ENCODE assay signal across 33 cellular contexts in the genomic region with DNA sequence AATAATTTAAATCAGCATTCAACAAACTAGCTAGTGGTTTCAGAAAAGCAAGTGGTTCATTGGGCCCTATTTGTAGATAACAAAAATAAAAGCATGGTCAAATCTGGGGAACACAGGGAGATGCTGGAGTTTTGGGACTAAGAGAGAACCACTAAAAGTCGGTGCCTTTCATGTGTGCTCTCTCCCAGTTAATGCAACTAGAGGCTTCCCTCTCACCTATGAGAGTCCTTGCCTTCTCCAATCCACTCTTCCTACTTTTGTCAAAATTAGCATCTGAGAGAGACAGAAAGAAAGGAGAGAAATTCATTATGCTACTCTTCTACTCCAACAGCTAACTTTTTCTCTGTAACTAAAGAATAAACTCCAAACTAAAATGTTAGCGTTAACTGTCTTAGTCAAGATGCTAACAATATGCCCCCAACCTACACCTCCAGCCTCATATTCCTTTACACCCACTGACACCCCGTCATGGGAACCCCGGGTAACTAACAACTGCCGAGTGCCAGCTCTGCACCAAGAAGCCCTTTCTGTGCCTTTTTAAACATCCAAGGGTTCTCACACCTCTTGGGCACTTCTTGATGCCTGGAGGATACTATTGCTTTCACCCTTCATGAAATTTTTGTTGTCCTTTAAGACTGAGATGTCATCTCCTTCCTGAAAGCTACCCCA.
DNase-seq lines count a peak whose midpoint lies in the region; ATAC-seq, FAIRE-seq and TF ChIP-seq lines count a peak whose summit lies in the region.
"Had no signal": no experiment of that assay in that cellular context is flagged by ENCODE, and none has a peak within 500 bp of the region (broad histone marks: within the 10 kb centered on the region; RNA-seq: fewer than 3 reads in every experiment).

No MANE protein-coding gene starts in this region.

- no peaks in the 10 kb centered on the region for H4K20me1 ChIP-seq in keratinocyte (ENCODE audit: control insufficient read depth, extremely low read depth, insufficient read depth, low read length)

- H3K9me3 Mint-ChIP-seq in activated naive CD8-positive, alpha-beta T cell (ENCODE audit: low read depth), result no peaks in the 10 kb centered on the region
- H3K9me3 Mint-ChIP-seq in activated naive CD8-positive, alpha-beta T cell treated with anti-CD3 and anti-CD28 coated beads, Interleukin-2, amount 50 U/mL, for 24 hours, result no peaks in the 10 kb centered on the region
- H3K9me3 Mint-ChIP-seq: T-helper 2 cell treated with Interferon-gamma antibody and Interleukin-4, amounts not matched to agents 5 μg/mL and 100 μg/mL, for 36 hours had no signal

- H3K4ac ChIP-seq in trophoblast cell (ENCODE audit: low read depth, low read length), result peak overlapping the region; percentile 33

- no peak overlapping the region for H3K4me3 Mint-ChIP-seq in activated naive CD8-positive, alpha-beta T cell
- no peak overlapping the region for H3K4me3 Mint-ChIP-seq in activated naive CD8-positive, alpha-beta T cell treated with anti-CD3 and anti-CD28 coated beads, Interleukin-2, amount 50 U/mL, for 24 hours
- H3K4me3 Mint-ChIP-seq in T-helper 17 cell, result no peak overlapping the region
- H3K4me3 Mint-ChIP-seq: activated CD4-positive, alpha-beta T cell treated with anti-CD3 and anti-CD28 coated beads for 36 hours; T-helper 2 cell treated with Interferon-gamma antibody and Interleukin-4, amounts not matched to agents 5 μg/mL and 100 μg/mL, for 36 hours had no signal

- H2AK5ac ChIP-seq in trophoblast cell (ENCODE audit: low read length), result no peak overlapping the region

- no peaks in the 10 kb centered on the region for H3K27me3 Mint-ChIP-seq in activated naive CD8-positive, alpha-beta T cell
- no peaks in the 10 kb centered on the region for H3K27me3 Mint-ChIP-seq in activated naive CD8-positive, alpha-beta T cell treated with anti-CD3 and anti-CD28 coated beads, Interleukin-2, amount 50 U/mL, for 24 hours
- no peaks in the 10 kb centered on the region for H3K27me3 Mint-ChIP-seq in T-helper 17 cell
- H3K27me3 Mint-ChIP-seq: activated CD4-positive, alpha-beta T cell treated with anti-CD3 and anti-CD28 coated beads for 36 hours had no signal

- H2BK12ac ChIP-seq in trophoblast cell (ENCODE audit: low read length), result no peak overlapping the region

- H2AFZ ChIP-seq in keratinocyte (ENCODE audit: control insufficient read depth, low read length) (no peak overlapping the region), trophoblast cell (ENCODE audit: insufficient read depth, low read length, poor library complexity) (no peak overlapping the region)
- H2AFZ ChIP-seq: PC-9 had no signal

- TF ChIP-seq CTCF in keratinocyte (optimal IDR thresholded peaks at IDR 0.05 in 1 of 3, IDR thresholded peaks at IDR 0.05 in 1 of 3, conservative IDR thresholded peaks at IDR 0.05 in 1 of 3; ENCODE audit: extremely low read depth in 1 of 3, insufficient read depth in 2 of 3, low read length in 3 of 3), result no peak

- no peak overlapping the region for H2BK120ac ChIP-seq in trophoblast cell (ENCODE audit: insufficient read depth, low read length, poor library complexity)

- peaks cover 63% of the 10 kb centered on the region for H3K4me1 Mint-ChIP-seq in activated naive CD8-positive, alpha-beta T cell (ENCODE audit: low read depth)
- peaks cover 46% of the 10 kb centered on the region for H3K4me1 Mint-ChIP-seq in activated naive CD8-positive, alpha-beta T cell treated with anti-CD3 and anti-CD28 coated beads, Interleukin-2, amount 50 U/mL, for 24 hours
- H3K4me1 Mint-ChIP-seq in T-helper 17 cell, result peaks cover 48% of the 10 kb centered on the region

- no peaks in the 10 kb centered on the region for H3K9me3 ChIP-seq in T-helper 17 cell (ENCODE audit: control insufficient read depth, low read length, poor library complexity, severe bottlenecking)
- H3K9me3 ChIP-seq in keratinocyte (ENCODE audit: control insufficient read depth, low read depth, low read length), result no peaks in the 10 kb centered on the region
- no peaks in the 10 kb centered on the region for H3K9me3 ChIP-seq in trophoblast cell (ENCODE audit: insufficient read depth, low read depth, low read length)
- H3K9me3 ChIP-seq: A549, body of pancreas, tibial nerve had no signal

- H3K14ac ChIP-seq in trophoblast cell (ENCODE audit: low read length), result no peak overlapping the region

- H3K36me3 ChIP-seq in keratinocyte (ENCODE audit: control insufficient read depth in 2 of 2, extremely low read depth in 1 of 2, insufficient read depth in 2 of 2, low read length in 2 of 2) (peaks cover 1 to 14% of the 10 kb centered on the region in 2 experiments), trophoblast cell (ENCODE audit: control insufficient read depth in 1 of 2, insufficient read depth in 2 of 2, low read length in 2 of 2) (peaks cover 2 to 5% of the 10 kb centered on the region in 2 experiments)

- peak overlapping the region; percentile 13 for H3K27ac Mint-ChIP-seq in activated naive CD8-positive, alpha-beta T cell
- H3K27ac Mint-ChIP-seq in activated naive CD8-positive, alpha-beta T cell treated with anti-CD3 and anti-CD28 coated beads, Interleukin-2, amount 50 U/mL, for 24 hours, result no peak overlapping the region
- H3K27ac Mint-ChIP-seq in T-helper 17 cell, result peak overlapping the region; percentile 45
- H3K27ac Mint-ChIP-seq: activated CD4-positive, alpha-beta T cell treated with anti-CD3 and anti-CD28 coated beads for 36 hours; T-helper 2 cell treated with Interferon-gamma antibody and Interleukin-4, amounts not matched to agents 5 μg/mL and 100 μg/mL, for 36 hours had no signal

- no peak overlapping the region for H2BK5ac ChIP-seq in trophoblast cell (ENCODE audit: low read depth, low read length, poor library complexity)

- H3K9ac ChIP-seq in keratinocyte (ENCODE audit: control insufficient read depth, extremely low read depth, insufficient read depth, low read length), result no peak overlapping the region
- H3K9ac ChIP-seq in trophoblast cell (ENCODE audit: low read length), result no peak overlapping the region
- H3K9ac ChIP-seq: KMS-11 had no signal

- H3K27me3 ChIP-seq in keratinocyte (ENCODE audit: control insufficient read depth, extremely low read depth, insufficient read depth, low read length) (no peaks in the 10 kb centered on the region), trophoblast cell (ENCODE audit: insufficient read depth, low read length) (no peaks in the 10 kb centered on the region)
- H3K27me3 ChIP-seq: body of pancreas, tibial nerve had no signal

- H3K4me1 ChIP-seq in keratinocyte (ENCODE audit: control insufficient read depth, extremely low read depth, insufficient read depth, low read length) (peaks cover 8% of the 10 kb centered on the region), trophoblast cell (ENCODE audit: control insufficient read depth in 1 of 2, insufficient read depth in 2 of 2, low read length in 2 of 2) (no peaks in the 10 kb centered on the region)

- no peak overlapping the region for H4K91ac ChIP-seq in trophoblast cell (ENCODE audit: low read depth, low read length)

- no CpG with 5 or more reads among the region's 5 CpGs for WGBS in trophoblast cell (ENCODE audit: extremely low coverage, insufficient coverage, insufficient read length)

- H3K27ac ChIP-seq in keratinocyte (ENCODE audit: control insufficient read depth, insufficient read depth, low read length) (no peak overlapping the region), trophoblast cell (ENCODE audit: low read depth, low read length) (no peak overlapping the region)
- H3K27ac ChIP-seq: body of pancreas, KMS-11, PC-9, psoas muscle, tibial nerve had no signal

- H4K8ac ChIP-seq in trophoblast cell (ENCODE audit: low read depth, low read length), result no peak overlapping the region

- H3K4me3 ChIP-seq in keratinocyte (ENCODE audit: control insufficient read depth in 2 of 3, extremely low read depth in 1 of 3, insufficient read depth in 2 of 3, low read depth in 1 of 3, low read length in 3 of 3) (no peak overlapping the region), trophoblast cell (ENCODE audit: low read depth, low read length) (no peak overlapping the region)
- H3K4me3 ChIP-seq: A549, body of pancreas, GM12878, PC-9, psoas muscle, tibial nerve had no signal

- no peak overlapping the region for H3K23ac ChIP-seq in trophoblast cell (ENCODE audit: low read length)

- peak; percentile 39 for FAIRE-seq in keratinocyte (lab: Jason Lieb, UNC)
- FAIRE-seq: A549, GM12878 had no signal

- H3K18ac ChIP-seq in trophoblast cell (ENCODE audit: low read length), result no peak overlapping the region

- H3K79me2 ChIP-seq in keratinocyte (ENCODE audit: control insufficient read depth, insufficient read depth, low read length) (peaks cover 92% of the 10 kb centered on the region), trophoblast cell (ENCODE audit: control insufficient read depth, insufficient read depth, low read length, poor library complexity) (peaks cover 2% of the 10 kb centered on the region)

- no peak overlapping the region for H3K4me2 ChIP-seq in keratinocyte (ENCODE audit: control insufficient read depth, extremely low read depth, insufficient read depth, low read depth, low read length)
- no peak overlapping the region for H3K4me2 ChIP-seq in trophoblast cell (ENCODE audit: low read length)
- H3K4me2 ChIP-seq: A549, KMS-11, PC-9 had no signal

- no peaks in the 10 kb centered on the region for H3K79me1 ChIP-seq in trophoblast cell (ENCODE audit: low read length)

- dilution Hi-C loops in keratinocyte (cut with MboI; ENCODE audit: extremely low pct_ligation_motif_present, low sequenced_read_pairs), result no loop called here

- no peak overlapping the region for H4K12ac ChIP-seq in trophoblast cell (ENCODE audit: low read depth, low read length)

- ATAC-seq in activated naive CD8-positive, alpha-beta T cell treated with anti-CD3 and anti-CD28 coated beads, Interleukin-2, amount 50 U/mL, for 24 hours, result no peak
- ATAC-seq in T-helper 17 cell, result no peak
- no peak for ATAC-seq in GM19452 (IDR thresholded peaks at IDR 0.05; ENCODE audit: unreplicated experiment)
- ATAC-seq: A549; activated CD4-positive, alpha-beta T cell treated with anti-CD3 and anti-CD28 coated beads for 36 hours; body of pancreas; GM12878; psoas muscle; Right ventricle myocardium inferior; sciatic nerve; SK-N-SH treated with all-trans-retinoic acid at 6 μM for 48 hours had no signal

- no peak for DNase-seq in activated naive CD8-positive, alpha-beta T cell treated with anti-CD3 and anti-CD28 coated beads, Interleukin-2, amount 50 U/mL, for 24 hours
- DNase-seq in T-helper 17 cell (no peak), keratinocyte (ENCODE audit: low read depth, low spot score) (no peak), trophoblast cell (no peak), T-helper 1 cell (no peak), NCI-H524 treated with DMSO at 0.1 percent for 48 hours (lab: John Stamatoyannopoulos, UW) (no peak)
- DNase-seq: activated CD4-positive, alpha-beta T cell treated with anti-CD3 and anti-CD28 coated beads for 36 hours; activated CD8-positive, alpha-beta memory T cell treated with anti-CD3 and anti-CD28 coated beads for 24 hours; activated gamma-delta T cell treated with Interleukin-2 at 50 U/mL for 16 hours; body of pancreas; EL; H7; hypothalamus; mammary epithelial cell; MM.1S; NCI-H1417; NCI-H2029 treated with DMSO at 0.1 percent for 48 hours; NCI-H526 treated with DMSO at 0.1 percent for 48 hours; NK-92 treated with Interleukin-12 subunit alpha and Interleukin-12 subunit beta, amount 100 ng/mL, for 24 hours; PC-9; psoas muscle; stimulated activated CD4-positive, alpha-beta T cell treated with anti-CD3 and anti-CD28 coated beads, Interleukin-12 subunit alpha, Interleukin-12 subunit beta, amount 100 ng/mL, for 4 hours; stimulated activated CD4-positive, alpha-beta T cell treated with anti-CD3 and anti-CD28 coated beads, Interleukin-4, amount 100 ng/mL, for 24 hours had no signal

- no peaks in the 10 kb centered on the region for H3K9me1 ChIP-seq in keratinocyte (ENCODE audit: control insufficient read depth, extremely low read depth, insufficient read depth, low read length)

- H3K36me3 Mint-ChIP-seq in activated naive CD8-positive, alpha-beta T cell, result peaks cover 28% of the 10 kb centered on the region
- peaks cover 25% of the 10 kb centered on the region for H3K36me3 Mint-ChIP-seq in activated naive CD8-positive, alpha-beta T cell treated with anti-CD3 and anti-CD28 coated beads, Interleukin-2, amount 50 U/mL, for 24 hours (ENCODE audit: low read depth)
- H3K36me3 Mint-ChIP-seq in T-helper 17 cell (ENCODE audit: low read depth), result peaks cover 11% of the 10 kb centered on the region
